8 cellular contexts compared by ENCODE assay signal in the genomic region with DNA sequence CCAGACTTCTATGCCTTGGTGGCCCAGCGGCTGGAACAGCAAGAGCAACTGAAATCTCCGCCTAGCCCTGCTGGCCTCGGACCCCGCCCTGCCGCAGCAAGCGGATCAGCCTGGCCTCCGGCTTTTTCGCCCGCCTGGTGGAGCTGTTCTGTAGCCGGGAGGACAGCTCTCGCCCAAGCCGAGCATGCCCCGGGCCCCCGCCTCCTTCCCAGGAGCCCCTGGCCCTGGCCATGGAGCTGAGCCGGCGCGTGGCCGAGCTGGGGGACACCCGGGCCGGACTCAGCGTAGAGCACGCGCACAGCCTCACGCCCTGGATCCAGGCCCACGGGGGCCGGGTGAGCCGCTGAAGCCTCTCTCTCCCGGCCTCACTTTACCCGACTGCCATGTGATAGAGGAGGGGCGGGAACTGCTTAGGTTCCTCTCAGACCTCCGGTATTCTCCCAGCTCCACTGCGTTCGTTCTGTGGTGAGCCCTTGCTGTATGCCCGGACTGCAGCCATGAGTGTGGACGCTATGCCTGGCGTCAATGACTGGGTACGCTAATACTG. TPM values are rescaled to one million over a fixed set of nuclear protein-coding genes. Genes with fewer than 3 reads are reported as not detected.
DNase-seq lines count a peak whose midpoint lies in the region; ATAC-seq lines count a peak whose summit lies in the region.

No MANE protein-coding gene starts in this region.

- no peak overlapping the region for H2AFZ ChIP-seq in neuronal stem cell (ENCODE audit: low read length)

- no peaks in the 10 kb centered on the region for H3K4me1 ChIP-seq in neuronal stem cell (ENCODE audit: control insufficient read depth in 2 of 2, insufficient read depth in 1 of 2, low read depth in 1 of 2, low read length in 2 of 2)

- ATAC-seq in HG03439 (IDR thresholded peaks at IDR 0.05; ENCODE audit: unreplicated experiment) (no peak), GM21526 (IDR thresholded peaks at IDR 0.05; ENCODE audit: low FRiP score, unreplicated experiment) (no peak), HG02798 (IDR thresholded peaks at IDR 0.05; ENCODE audit: poor library complexity, unreplicated experiment) (no peak)

- no peak overlapping the region for H2AK5ac ChIP-seq in neuronal stem cell (ENCODE audit: low read depth, low read length)

- no peak overlapping the region for H3K4ac ChIP-seq in neuronal stem cell (ENCODE audit: low read length)

- DNase-seq in ELF-1 (ENCODE audit: low read depth, low spot score), result peak; percentile 94
- DNase-seq in NCI-H69 (lab: John Stamatoyannopoulos, UW), result peak; percentile 79
- DNase-seq in fibroblast of gingiva (ENCODE audit: low read depth), result peak; percentile 30
- DNase-seq in neuronal stem cell (ENCODE audit: low spot score), result peak; percentile 42
- DNase-seq in GM19240 (ENCODE audit: insufficient read length, low spot score), result no peak

- peak overlapping the region; percentile 3 for H4K91ac ChIP-seq in neuronal stem cell (ENCODE audit: low read depth, low read length, poor library complexity)

- no peaks in the 10 kb centered on the region for H3K36me3 ChIP-seq in neuronal stem cell (replicated peaks in 1 of 2; ENCODE audit: control insufficient read depth in 2 of 2, insufficient read depth in 2 of 2, low read length in 2 of 2)

- peak overlapping the region; percentile 24 for H3K18ac ChIP-seq in neuronal stem cell (ENCODE audit: low read length)

- H3K4me2 ChIP-seq in neuronal stem cell (ENCODE audit: insufficient read depth, low read length, poor library complexity, severe bottlenecking), result peak overlapping the region; percentile 24

- peak overlapping the region in 1 of 2 donors; percentile 36 for H3K4me3 ChIP-seq in neuronal stem cell (ENCODE audit: low read length in 2 of 2)

- H3K27me3 ChIP-seq in neuronal stem cell (ENCODE audit: control insufficient read depth in 3 of 3, insufficient read depth in 3 of 3, low read depth in 1 of 3, low read length in 3 of 3), result no peaks in the 10 kb centered on the region

- no CpG with 5 or more reads among the region's 37 CpGs for WGBS in neuronal stem cell (ENCODE audit: extremely low coverage in 2 of 2, insufficient read length in 2 of 2, insufficient replicate concordance in 1 of 2), 2 donors

- no peaks in the 10 kb centered on the region for H3K9me3 ChIP-seq in neuronal stem cell (replicated peaks in 1 of 2; ENCODE audit: control insufficient read depth in 2 of 2, insufficient read depth in 1 of 2, low read depth in 1 of 2, low read length in 2 of 2)

- H3K23ac ChIP-seq in neuronal stem cell (ENCODE audit: low read depth, low read length, poor library complexity), result no peak overlapping the region

- H3K27ac ChIP-seq in neuronal stem cell (replicated peaks; ENCODE audit: low read length), result no peak overlapping the region

- no peak overlapping the region for H2BK120ac ChIP-seq in neuronal stem cell (ENCODE audit: low read depth, low read length)

- H3K79me1 ChIP-seq in neuronal stem cell (ENCODE audit: low read depth, low read length), result no peaks in the 10 kb centered on the region

- no peak overlapping the region for H2BK15ac ChIP-seq in neuronal stem cell (ENCODE audit: low read length)

- no peak overlapping the region for H3K9ac ChIP-seq in neuronal stem cell (ENCODE audit: low read depth, low read length, poor library complexity)

- H4K8ac ChIP-seq in neuronal stem cell (ENCODE audit: low read depth, low read length), result no peak overlapping the region

- H3K14ac ChIP-seq in neuronal stem cell (ENCODE audit: low read length), result no peak overlapping the region

- H2BK12ac ChIP-seq in neuronal stem cell (ENCODE audit: low read length), result no peak overlapping the region

- H2BK5ac ChIP-seq in neuronal stem cell (ENCODE audit: low read length), result no peak overlapping the region

RNA-seq across cellular contexts. Expression of a gene that starts 24.1 kb away (rescaled TPM):
- polyA plus RNA-seq in neuronal stem cell (2013, experiment 1 of 2), result 109 TPM
- 106 TPM for polyA plus RNA-seq in neuronal stem cell (2013, experiment 2 of 2)
